Comparison of ENCODE assay signal across 1 cellular context in genomic region chr4:7640136-7640535, GRCh38.
TF ChIP-seq lines count a peak whose summit lies in the region.

No MANE protein-coding gene starts in this region.

TF ChIP-seq in K562, 482 proteins besides CTCF, POLR2A, EP300 and RAD21 (continued from another document):
- TF ChIP-seq, protein P1, sequence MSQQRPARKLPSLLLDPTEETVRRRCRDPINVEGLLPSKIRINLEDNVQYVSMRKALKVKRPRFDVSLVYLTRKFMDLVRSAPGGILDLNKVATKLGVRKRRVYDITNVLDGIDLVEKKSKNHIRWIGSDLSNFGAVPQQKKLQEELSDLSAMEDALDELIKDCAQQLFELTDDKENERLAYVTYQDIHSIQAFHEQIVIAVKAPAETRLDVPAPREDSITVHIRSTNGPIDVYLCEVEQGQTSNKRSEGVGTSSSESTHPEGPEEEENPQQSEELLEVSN (IDR thresholded peaks at IDR 0.05; ENCODE audit: borderline replicate concordance in 1 of 2, extremely low read depth in 1 of 2, insufficient read depth in 1 of 2, insufficient read length in 1 of 2, low read depth in 1 of 2, low read length in 1 of 2, poor library complexity in 1 of 2, severe bottlenecking in 1 of 2), result no peak
- TF ChIP-seq SNRNP70 (optimal IDR thresholded peaks at IDR 0.05; ENCODE audit: low read depth, low read length) (no peak), EGR1 (conservative IDR thresholded peaks at IDR 0.05) (peak; percentile 42; the same call in 1 of the 2 replicates), SP1 (CRISPR knock-in tag; IDR thresholded peaks at IDR 0.05) (no peak)
- TF ChIP-seq, protein P2, sequence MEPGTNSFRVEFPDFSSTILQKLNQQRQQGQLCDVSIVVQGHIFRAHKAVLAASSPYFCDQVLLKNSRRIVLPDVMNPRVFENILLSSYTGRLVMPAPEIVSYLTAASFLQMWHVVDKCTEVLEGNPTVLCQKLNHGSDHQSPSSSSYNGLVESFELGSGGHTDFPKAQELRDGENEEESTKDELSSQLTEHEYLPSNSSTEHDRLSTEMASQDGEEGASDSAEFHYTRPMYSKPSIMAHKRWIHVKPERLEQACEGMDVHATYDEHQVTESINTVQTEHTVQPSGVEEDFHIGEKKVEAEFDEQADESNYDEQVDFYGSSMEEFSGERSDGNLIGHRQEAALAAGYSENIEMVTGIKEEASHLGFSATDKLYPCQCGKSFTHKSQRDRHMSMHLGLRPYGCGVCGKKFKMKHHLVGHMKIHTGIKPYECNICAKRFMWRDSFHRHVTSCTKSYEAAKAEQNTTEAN (CRISPR knock-in tag; IDR thresholded peaks at IDR 0.05), result peak; percentile 93
TF ChIP-seq in K562: peak in this region for 2.
